10 cellular contexts compared by ENCODE assay signal in the genomic region with DNA sequence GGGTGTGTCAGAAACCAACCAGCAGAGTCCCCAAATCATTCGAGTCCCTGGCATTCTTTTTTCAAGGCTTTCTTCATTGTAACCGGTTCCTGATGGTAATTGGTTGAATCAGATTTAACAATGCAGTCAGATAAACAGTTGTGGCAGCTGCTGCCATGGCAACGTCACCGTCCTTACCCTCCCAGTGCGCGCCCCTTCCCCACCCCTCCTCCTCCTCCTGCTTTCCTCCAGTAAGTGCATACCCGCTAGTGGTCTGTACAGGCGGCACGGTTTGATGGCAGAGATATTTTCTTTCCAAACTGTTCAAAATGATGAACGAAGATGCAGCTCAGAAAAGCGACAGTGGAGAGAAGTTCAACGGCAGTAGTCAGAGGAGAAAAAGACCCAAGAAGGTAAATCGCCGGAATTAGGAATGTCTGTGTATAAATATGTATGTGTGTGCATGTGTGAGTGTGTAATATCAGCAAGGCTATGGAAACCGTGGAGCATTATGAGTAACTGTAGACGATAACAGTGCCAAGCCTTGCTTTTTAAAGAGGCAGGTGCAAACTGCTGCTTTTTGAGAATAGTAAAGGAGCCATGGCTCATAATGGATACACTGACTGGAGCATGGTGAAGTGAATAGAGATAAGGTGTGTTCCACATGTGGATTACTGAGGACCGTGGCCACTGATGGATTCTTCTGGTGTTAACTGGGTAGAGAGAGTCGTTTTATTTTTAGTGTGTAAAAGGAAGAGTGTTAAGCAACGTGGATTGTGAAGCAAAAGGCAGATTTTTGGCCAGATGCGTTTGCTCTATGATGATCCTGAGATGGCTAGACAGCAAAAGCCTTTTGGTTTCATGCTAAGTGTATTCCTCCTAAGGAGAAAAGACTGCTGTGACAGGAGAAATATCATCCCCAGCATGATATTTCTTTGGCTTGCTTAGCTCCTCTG. TPM values are rescaled to one million over a fixed set of nuclear protein-coding genes. Genes with fewer than 3 reads are reported as not detected.
DNase-seq lines count a peak whose midpoint lies in the region; ATAC-seq, FAIRE-seq and TF ChIP-seq lines count a peak whose summit lies in the region.
"Had no signal": no experiment of that assay in that cellular context is flagged by ENCODE, and none has a peak within 500 bp of the region (broad histone marks: within the 10 kb centered on the region; RNA-seq: fewer than 3 reads in every experiment).

ANK2 (plus strand) TSS at position 233 of the 935 bp plus-strand sequence; CDS start at position 309, 76 bp downstream.

- no peaks in the 10 kb centered on the region for H3K9me3 Mint-ChIP-seq in activated T-helper 1 cell treated with anti-CD3 and anti-CD28 coated beads, Interleukin-12 subunit alpha, Interleukin-12 subunit beta, Interleukin-2, Interleukin-4 antibody, amounts not matched to agents 30 ng/mL and 10 ng/mL and 1 ng/mL, durations not matched to agents 14 hours and 24 hours and 36 hours
- H3K9me3 Mint-ChIP-seq: activated T-helper 2 cell treated with anti-CD3 and anti-CD28 coated beads, Interferon-gamma antibody, Interleukin-2, Interleukin-4, amounts not matched to agents 10 μg/mL and 5 μg/mL and 100 μg/mL, durations not matched to agents 14 hours and 24 hours and 36 hours had no signal

- no peaks in the 10 kb centered on the region for H3K4me1 ChIP-seq in ascending aorta

- peaks cover 6% of the 10 kb centered on the region for H3K4me1 Mint-ChIP-seq in activated T-helper 1 cell treated with anti-CD3 and anti-CD28 coated beads, Interleukin-12 subunit alpha, Interleukin-12 subunit beta, Interleukin-2, Interleukin-4 antibody, amounts not matched to agents 30 ng/mL and 10 ng/mL and 1 ng/mL, durations not matched to agents 14 hours and 24 hours and 36 hours (ENCODE audit: low read depth)

- DNase-seq in GM12891 (ENCODE audit: insufficient read length, low spot score) (no peak), NCI-H82 treated with DMSO at 0.1 percent for 48 hours (lab: John Stamatoyannopoulos, UW; ENCODE audit: unreplicated experiment) (peak; percentile 54), Right ventricle myocardium inferior (ENCODE audit: missing footprints) (no peak), pons (ENCODE audit: low spot score) (peak; percentile 75), ascending aorta (ENCODE audit: low spot score in 2 of 2) (no peak)
- DNase-seq in activated T-helper 1 cell treated with anti-CD3 and anti-CD28 coated beads, Interleukin-12 subunit alpha, Interleukin-12 subunit beta, Interleukin-2, Interleukin-4 antibody, amounts not matched to agents 30 ng/mL and 10 ng/mL and 1 ng/mL, durations not matched to agents 14 hours and 24 hours and 36 hours (ENCODE audit: low spot score), result no peak

- H3K4me3 Mint-ChIP-seq in activated T-helper 1 cell treated with anti-CD3 and anti-CD28 coated beads, Interleukin-12 subunit alpha, Interleukin-12 subunit beta, Interleukin-2, Interleukin-4 antibody, amounts not matched to agents 30 ng/mL and 10 ng/mL and 1 ng/mL, durations not matched to agents 14 hours and 24 hours and 36 hours, result no peak within 1 kb of the TSS
- H3K4me3 Mint-ChIP-seq: IgD-negative memory B cell had no signal

- no peaks in the 10 kb centered on the region for H3K27me3 ChIP-seq in ascending aorta

- no peak within 1 kb of the TSS for H3K27ac Mint-ChIP-seq in activated T-helper 1 cell treated with anti-CD3 and anti-CD28 coated beads, Interleukin-12 subunit alpha, Interleukin-12 subunit beta, Interleukin-2, Interleukin-4 antibody, amounts not matched to agents 30 ng/mL and 10 ng/mL and 1 ng/mL, durations not matched to agents 14 hours and 24 hours and 36 hours
- H3K27ac Mint-ChIP-seq: activated T-helper 2 cell treated with anti-CD3 and anti-CD28 coated beads, Interferon-gamma antibody, Interleukin-2, Interleukin-4, amounts not matched to agents 10 μg/mL and 5 μg/mL and 100 μg/mL, durations not matched to agents 14 hours and 24 hours and 36 hours; IgD-negative memory B cell had no signal

- H3K4me3 ChIP-seq in ascending aorta, result peak within 1 kb of the TSS in 1 of 2 donors; percentile 27

- FAIRE-seq in GM12891 (lab: Jason Lieb, UNC), result peak; percentile 60

- H3K27ac ChIP-seq in ascending aorta, result no peak within 1 kb of the TSS

- TF ChIP-seq CTCF in ascending aorta (IDR thresholded peaks at IDR 0.05), result no peak

- H3K36me3 Mint-ChIP-seq in activated T-helper 1 cell treated with anti-CD3 and anti-CD28 coated beads, Interleukin-12 subunit alpha, Interleukin-12 subunit beta, Interleukin-2, Interleukin-4 antibody, amounts not matched to agents 30 ng/mL and 10 ng/mL and 1 ng/mL, durations not matched to agents 14 hours and 24 hours and 36 hours (ENCODE audit: low read depth), result no peaks in the 10 kb centered on the region

- intact Hi-C loops in Right ventricle myocardium inferior (cut with DNase I) (no loop called here), ascending aorta (cut with DNase I) (no loop called here)
- intact Hi-C loops in activated T-helper 1 cell treated with anti-CD3 and anti-CD28 coated beads, Interleukin-12 subunit alpha, Interleukin-12 subunit beta, Interleukin-2, Interleukin-4 antibody, amounts not matched to agents 30 ng/mL and 10 ng/mL and 1 ng/mL, durations not matched to agents 14 hours and 24 hours and 36 hours (cut with micrococcal nuclease), result no loop called here

- H3K36me3 ChIP-seq in ascending aorta, result no peaks in the 10 kb centered on the region

- no peaks in the 10 kb centered on the region for H3K9me3 ChIP-seq in ascending aorta

- ATAC-seq in Right ventricle myocardium inferior (no peak), HG03432 (IDR thresholded peaks at IDR 0.05; ENCODE audit: unreplicated experiment) (no peak), HG02678 (IDR thresholded peaks at IDR 0.05; ENCODE audit: unreplicated experiment) (no peak)

- no peak for TF ChIP-seq POLR2A in GM12891 (IDR thresholded peaks at IDR 0.05; ENCODE audit: low read depth, low read length)

- H3K27me3 Mint-ChIP-seq in activated T-helper 1 cell treated with anti-CD3 and anti-CD28 coated beads, Interleukin-12 subunit alpha, Interleukin-12 subunit beta, Interleukin-2, Interleukin-4 antibody, amounts not matched to agents 30 ng/mL and 10 ng/mL and 1 ng/mL, durations not matched to agents 14 hours and 24 hours and 36 hours (ENCODE audit: insufficient read depth), result peaks cover 3% of the 10 kb centered on the region
- H3K27me3 Mint-ChIP-seq: IgD-negative memory B cell had no signal

TF ChIP-seq in GM12891, 5 proteins besides CTCF, POLR2A, EP300 and RAD21:
- TF ChIP-seq TAF1 (IDR thresholded peaks at IDR 0.05; ENCODE audit: low read depth, low read length) (no peak), PAX5 (IDR thresholded peaks at IDR 0.05; ENCODE audit: insufficient read depth, low read length, severe bottlenecking) (no peak), POLR2AphosphoS5 (IDR thresholded peaks at IDR 0.05; ENCODE audit: low read depth, low read length) (no peak), SPI1 (IDR thresholded peaks at IDR 0.05; ENCODE audit: low read depth, low read length) (no peak), POU2F2 (IDR thresholded peaks at IDR 0.05; ENCODE audit: low read depth, low read length) (no peak)

RNA-seq across cellular contexts. Expression of gene ANK2, which starts in this region (rescaled TPM):
- polyA plus RNA-seq in GM12891 (2012; ENCODE audit: low read depth, missing spikeins), result 2.9 TPM
- 284 TPM for total RNA-seq in Right ventricle myocardium inferior
- total RNA-seq in activated T-helper 1 cell treated with anti-CD3 and anti-CD28 coated beads, Interleukin-12 subunit alpha, Interleukin-12 subunit beta, Interleukin-2, Interleukin-4 antibody, amounts not matched to agents 30 ng/mL and 10 ng/mL and 1 ng/mL, durations not matched to agents 14 hours and 24 hours and 36 hours, result 2.9 and 3.1 TPM in 2 replicates
- total RNA-seq in ascending aorta, result 9.4 TPM
- polyA plus RNA-seq: IgD-negative memory B cell had no signal

Comparison
In these comparisons a context has a peak if more than half of its experiments do, and no peak if none do; other contexts are left out.
1. RNA of gene ANK2 (total RNA-seq): 284 TPM in Right ventricle myocardium inferior (single experiment); 9.4 TPM in ascending aorta (single experiment) and 2.9 to 3.1 TPM in activated T-helper 1 cell treated with anti-CD3 and anti-CD28 coated beads, Interleukin-12 subunit alpha, Interleukin-12 subunit beta, Interleukin-2, Interleukin-4 antibody, amounts not matched to agents 30 ng/mL and 10 ng/mL and 1 ng/mL, durations not matched to agents 14 hours and 24 hours and 36 hours; every median in the first group is over 10 times any median in the second.
2. DNase-seq: peak in NCI-H82 treated with DMSO at 0.1 percent for 48 hours (single experiment) and pons (single experiment); none in GM12891 (single experiment), Right ventricle myocardium inferior (single experiment), activated T-helper 1 cell treated with anti-CD3 and anti-CD28 coated beads, Interleukin-12 subunit alpha, Interleukin-12 subunit beta, Interleukin-2, Interleukin-4 antibody, amounts not matched to agents 30 ng/mL and 10 ng/mL and 1 ng/mL, durations not matched to agents 14 hours and 24 hours and 36 hours (single experiment) and ascending aorta (0 of 2).